ENCODE assay signal across 1 cellular context in the genomic region with DNA sequence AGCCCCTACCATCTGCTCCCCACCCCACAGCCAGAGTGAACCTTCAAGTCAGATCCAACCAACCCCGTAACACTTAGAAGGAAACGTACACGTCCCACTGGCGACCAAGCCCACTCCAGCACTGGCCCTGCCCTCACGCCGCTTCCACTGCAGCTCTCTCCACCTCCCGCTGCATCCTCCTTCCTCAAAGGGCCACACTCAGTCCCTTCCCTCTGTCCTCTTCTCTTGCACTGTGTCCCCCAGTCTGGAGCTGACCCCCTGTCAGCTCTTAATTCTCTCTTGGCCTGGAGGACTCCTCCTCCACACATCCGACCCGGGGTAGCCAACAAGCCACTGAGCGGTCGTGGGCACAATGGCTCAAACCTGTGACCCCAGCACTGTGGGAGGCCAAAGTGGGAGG.
TF ChIP-seq lines count a peak whose summit lies in the region.

No MANE protein-coding gene starts in this region.

TF ChIP-seq in WTC11, 78 proteins besides CTCF, POLR2A, EP300 and RAD21 (continued from another document):
- TF ChIP-seq, protein P1, sequence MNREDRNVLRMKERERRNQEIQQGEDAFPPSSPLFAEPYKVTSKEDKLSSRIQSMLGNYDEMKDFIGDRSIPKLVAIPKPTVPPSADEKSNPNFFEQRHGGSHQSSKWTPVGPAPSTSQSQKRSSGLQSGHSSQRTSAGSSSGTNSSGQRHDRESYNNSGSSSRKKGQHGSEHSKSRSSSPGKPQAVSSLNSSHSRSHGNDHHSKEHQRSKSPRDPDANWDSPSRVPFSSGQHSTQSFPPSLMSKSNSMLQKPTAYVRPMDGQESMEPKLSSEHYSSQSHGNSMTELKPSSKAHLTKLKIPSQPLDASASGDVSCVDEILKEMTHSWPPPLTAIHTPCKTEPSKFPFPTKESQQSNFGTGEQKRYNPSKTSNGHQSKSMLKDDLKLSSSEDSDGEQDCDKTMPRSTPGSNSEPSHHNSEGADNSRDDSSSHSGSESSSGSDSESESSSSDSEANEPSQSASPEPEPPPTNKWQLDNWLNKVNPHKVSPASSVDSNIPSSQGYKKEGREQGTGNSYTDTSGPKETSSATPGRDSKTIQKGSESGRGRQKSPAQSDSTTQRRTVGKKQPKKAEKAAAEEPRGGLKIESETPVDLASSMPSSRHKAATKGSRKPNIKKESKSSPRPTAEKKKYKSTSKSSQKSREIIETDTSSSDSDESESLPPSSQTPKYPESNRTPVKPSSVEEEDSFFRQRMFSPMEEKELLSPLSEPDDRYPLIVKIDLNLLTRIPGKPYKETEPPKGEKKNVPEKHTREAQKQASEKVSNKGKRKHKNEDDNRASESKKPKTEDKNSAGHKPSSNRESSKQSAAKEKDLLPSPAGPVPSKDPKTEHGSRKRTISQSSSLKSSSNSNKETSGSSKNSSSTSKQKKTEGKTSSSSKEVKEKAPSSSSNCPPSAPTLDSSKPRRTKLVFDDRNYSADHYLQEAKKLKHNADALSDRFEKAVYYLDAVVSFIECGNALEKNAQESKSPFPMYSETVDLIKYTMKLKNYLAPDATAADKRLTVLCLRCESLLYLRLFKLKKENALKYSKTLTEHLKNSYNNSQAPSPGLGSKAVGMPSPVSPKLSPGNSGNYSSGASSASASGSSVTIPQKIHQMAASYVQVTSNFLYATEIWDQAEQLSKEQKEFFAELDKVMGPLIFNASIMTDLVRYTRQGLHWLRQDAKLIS (CRISPR knock-in tag; IDR thresholded peaks at IDR 0.05; ENCODE audit: borderline replicate concordance): no peak
- TF ChIP-seq, protein P2, sequence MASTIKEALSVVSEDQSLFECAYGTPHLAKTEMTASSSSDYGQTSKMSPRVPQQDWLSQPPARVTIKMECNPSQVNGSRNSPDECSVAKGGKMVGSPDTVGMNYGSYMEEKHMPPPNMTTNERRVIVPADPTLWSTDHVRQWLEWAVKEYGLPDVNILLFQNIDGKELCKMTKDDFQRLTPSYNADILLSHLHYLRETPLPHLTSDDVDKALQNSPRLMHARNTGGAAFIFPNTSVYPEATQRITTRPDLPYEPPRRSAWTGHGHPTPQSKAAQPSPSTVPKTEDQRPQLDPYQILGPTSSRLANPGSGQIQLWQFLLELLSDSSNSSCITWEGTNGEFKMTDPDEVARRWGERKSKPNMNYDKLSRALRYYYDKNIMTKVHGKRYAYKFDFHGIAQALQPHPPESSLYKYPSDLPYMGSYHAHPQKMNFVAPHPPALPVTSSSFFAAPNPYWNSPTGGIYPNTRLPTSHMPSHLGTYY (CRISPR knock-in tag; IDR thresholded peaks at IDR 0.05): no peak
- TF ChIP-seq TP53 (CRISPR knock-in tag; IDR thresholded peaks at IDR 0.05): no peak
- TF ChIP-seq EMX1 (CRISPR knock-in tag; IDR thresholded peaks at IDR 0.05): no peak
- TF ChIP-seq MXD4 (CRISPR knock-in tag; IDR thresholded peaks at IDR 0.05; ENCODE audit: borderline replicate concordance): no peak
- TF ChIP-seq, protein P3, sequence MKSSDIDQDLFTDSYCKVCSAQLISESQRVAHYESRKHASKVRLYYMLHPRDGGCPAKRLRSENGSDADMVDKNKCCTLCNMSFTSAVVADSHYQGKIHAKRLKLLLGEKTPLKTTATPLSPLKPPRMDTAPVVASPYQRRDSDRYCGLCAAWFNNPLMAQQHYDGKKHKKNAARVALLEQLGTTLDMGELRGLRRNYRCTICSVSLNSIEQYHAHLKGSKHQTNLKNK (CRISPR knock-in tag; IDR thresholded peaks at IDR 0.05): no peak
